2 cellular contexts compared by ENCODE assay signal in genomic region chr15:39468828-39469227, GRCh38.
TF ChIP-seq lines count a peak whose summit lies in the region.

No MANE protein-coding gene starts in this region.

TF ChIP-seq in IMR-90, 13 proteins besides CTCF, POLR2A, EP300 and RAD21:
- no peak for TF ChIP-seq MAZ (IDR thresholded peaks at IDR 0.05; ENCODE audit: borderline replicate concordance, low read depth, low read length)
- no peak for TF ChIP-seq SMC3 (IDR thresholded peaks at IDR 0.05; ENCODE audit: low read depth, low read length)
- TF ChIP-seq CHD1 (IDR thresholded peaks at IDR 0.05; ENCODE audit: low read depth, low read length), result no peak
- no peak for TF ChIP-seq CEBPB (IDR thresholded peaks at IDR 0.05; ENCODE audit: low read depth, low read length)
- no peak for TF ChIP-seq BHLHE40 (IDR thresholded peaks at IDR 0.05; ENCODE audit: low read depth, low read length)
- no peak for TF ChIP-seq RFX5 (IDR thresholded peaks at IDR 0.05; ENCODE audit: low read depth, low read length)
- TF ChIP-seq NFE2L2 (IDR thresholded peaks at IDR 0.05; ENCODE audit: low read depth, low read length), result no peak
- no peak for TF ChIP-seq RCOR1 (IDR thresholded peaks at IDR 0.05; ENCODE audit: insufficient replicate concordance, low read length)
- no peak for TF ChIP-seq USF2 (IDR thresholded peaks at IDR 0.05; ENCODE audit: low read depth, low read length)
- no peak for TF ChIP-seq ELK1 (IDR thresholded peaks at IDR 0.05; ENCODE audit: borderline replicate concordance, low read depth, low read length)
- TF ChIP-seq FOS (IDR thresholded peaks at IDR 0.05; ENCODE audit: low read depth, low read length), result no peak
- no peak for TF ChIP-seq MAFK (IDR thresholded peaks at IDR 0.05; ENCODE audit: low read depth, low read length)
- no peak for TF ChIP-seq MXI1 (IDR thresholded peaks at IDR 0.05; ENCODE audit: borderline replicate concordance, low read depth, low read length)
TF ChIP-seq in IMR-90: peak in this region for 0.

TF ChIP-seq in GM23338, 12 proteins besides CTCF, POLR2A, EP300 and RAD21:
- TF ChIP-seq ZNF331 (CRISPR knock-in tag; IDR thresholded peaks at IDR 0.05; ENCODE audit: low read depth) (no peak), JUNB (IDR thresholded peaks at IDR 0.05; ENCODE audit: unreplicated experiment) (no peak), REST (IDR thresholded peaks at IDR 0.05; ENCODE audit: unreplicated experiment) (no peak), ZNF114 (CRISPR knock-in tag; IDR thresholded peaks at IDR 0.05) (no peak), NANOG (IDR thresholded peaks at IDR 0.05; ENCODE audit: borderline replicate concordance) (no peak)
